ENCODE assay signal across 1 cellular context in genomic region chr6:126016591-126016990, GRCh38.
TF ChIP-seq lines count a peak whose summit lies in the region.

No MANE protein-coding gene starts in this region.

TF ChIP-seq in SK-N-SH, 30 proteins besides CTCF, POLR2A, EP300 and RAD21:
- TF ChIP-seq REST (IDR thresholded peaks at IDR 0.05; ENCODE audit: low read depth, low read length) (no peak), SIN3A (IDR thresholded peaks at IDR 0.05; ENCODE audit: borderline replicate concordance, low read depth, low read length) (no peak), USF2 (IDR thresholded peaks at IDR 0.05; ENCODE audit: borderline replicate concordance, low read depth, low read length) (no peak), POLR2AphosphoS5 (IDR thresholded peaks at IDR 0.05; ENCODE audit: low read depth, low read length) (no peak), IRF3 (IDR thresholded peaks at IDR 0.05; ENCODE audit: low read depth, low read length) (no peak), MXI1 (IDR thresholded peaks at IDR 0.05; ENCODE audit: low read depth, low read length) (no peak), CHD2 (IDR thresholded peaks at IDR 0.05; ENCODE audit: low read length, partially characterized antibody) (no peak), GATA2 (CRISPR knock-in tag; IDR thresholded peaks at IDR 0.05) (no peak)
